10 cellular contexts compared by ENCODE assay signal in genomic region chr4:6749340-6750171, GRCh38. TPM values are rescaled to one million over a fixed set of nuclear protein-coding genes. Genes with fewer than 3 reads are reported as not detected.
A peak's percentile ranks its signal among the peaks of the same experiment; 100 is the strongest.
DNase-seq lines count a peak whose midpoint lies in the region; ATAC-seq, FAIRE-seq and TF ChIP-seq lines count a peak whose summit lies in the region.
"Had no signal": no experiment of that assay in that cellular context is flagged by ENCODE, and none has a peak within 500 bp of the region (broad histone marks: within the 10 kb centered on the region; RNA-seq: fewer than 3 reads in every experiment).

No MANE protein-coding gene starts in this region.

- no peaks in the 10 kb centered on the region for H3K27me3 ChIP-seq in body of pancreas
- no peaks in the 10 kb centered on the region for H3K27me3 ChIP-seq in testis

- H3K4me3 ChIP-seq in body of pancreas (no peak overlapping the region), testis (no peak overlapping the region)

- TF ChIP-seq POLR2A in body of pancreas (IDR thresholded peaks at IDR 0.05) (peak in 2 of 3 donors; percentile 36), testis (IDR thresholded peaks at IDR 0.05) (no peak)

- peak; percentile 45 for ATAC-seq in body of pancreas
- ATAC-seq: T-helper 17 cell had no signal

- H3K4me1 ChIP-seq in body of pancreas (peaks cover 36% of the 10 kb centered on the region), testis (peaks cover 33% of the 10 kb centered on the region)

- H3K36me3 ChIP-seq in body of pancreas (replicated peaks in 1 of 2; ENCODE audit: insufficient read depth in 1 of 2, low read depth in 2 of 2) (no peaks in the 10 kb centered on the region), testis (ENCODE audit: low read depth, missing control alignments) (no peaks in the 10 kb centered on the region)

- peak overlapping the region; percentile 47 to 85 (median 73) for H3K27ac ChIP-seq in body of pancreas
- H3K27ac ChIP-seq in testis: no peak overlapping the region
- H3K27ac ChIP-seq: HL-60 had no signal

- 47 to 55% methylated on average over 13 to 25 of the region's 25 CpGs for WGBS in body of pancreas, 2 donors
- WGBS in testis, 2 donors: 52% methylated on average over 9 to 25 of the region's 25 CpGs

- no peaks in the 10 kb centered on the region for H3K9me3 ChIP-seq in body of pancreas
- no peaks in the 10 kb centered on the region for H3K9me3 ChIP-seq in testis

- FAIRE-seq in HTR-8/SVneo (lab: Jason Lieb, UNC): peak; percentile 72

- TF ChIP-seq CTCF in body of pancreas (IDR thresholded peaks at IDR 0.05) (no peak), testis (IDR thresholded peaks at IDR 0.05) (no peak)

- intact Hi-C loops in body of pancreas (cut with DNase I) (no loop called here), testis (cut with DNase I; ENCODE audit: low total_unique reads) (no loop called here)

- DNase-seq in HTR-8/SVneo (ENCODE audit: insufficient read length, low spot score) (peak; percentile 34), body of pancreas (peak; percentile 56 to 78 (median 66)), kidney tubule cell (ENCODE audit: low spot score) (peak; percentile 89), testis (peak; percentile 56), NCI-H526 treated with DMSO at 0.1 percent for 48 hours (lab: John Stamatoyannopoulos, UW) (no peak), DMS 273 (lab: John Stamatoyannopoulos, UW; ENCODE audit: unreplicated experiment) (no peak), NCI-H446 (lab: John Stamatoyannopoulos, UW) (no peak)
- no peak for DNase-seq in stimulated activated naive CD4-positive, alpha-beta T cell (lab: John Stamatoyannopoulos, UW)
- DNase-seq: T-helper 17 cell had no signal

RNA-seq across cellular contexts. Expression of gene KIAA0232, which starts 33.0 kb away (rescaled TPM):
- 10 to 100 TPM in 1 of 2 donors, 1 to 10 TPM in 1; 9.6 to 15.0 TPM for total RNA-seq in body of pancreas
- 10 to 100 TPM; 47.9 to 48.0 TPM for total RNA-seq in testis
- polyA plus RNA-seq in testis (ENCODE audit: insufficient read depth, low read depth, low replicate concordance): 22.7 TPM

RNA-seq across cellular contexts. Expression of gene BLOC1S4, which starts 33.6 kb away (rescaled TPM):
- 10 to 100 TPM; 16.5 to 17.1 TPM for total RNA-seq in body of pancreas
- total RNA-seq in testis: 10 to 100 TPM; 21.3 to 27.3 TPM
- polyA plus RNA-seq in testis (ENCODE audit: insufficient read depth, low read depth, low replicate concordance): 10.2 TPM

RNA-seq across cellular contexts. Expression of gene MRFAP1L1, which starts 39.9 kb away (rescaled TPM):
- total RNA-seq in body of pancreas (10 to 100 TPM; 34.3 to 44.1 TPM), testis (10 to 100 TPM; 40.8 to 60.5 TPM)
- polyA plus RNA-seq in testis (ENCODE audit: insufficient read depth, low read depth, low replicate concordance): 42.9 TPM

RNA-seq across cellular contexts. Expression of gene S100P, which starts 55.9 kb away (rescaled TPM):
- total RNA-seq in body of pancreas (1 to 10 TPM in 1 of 2 donors, not detected in 1; 1.0 TPM), testis (1 to 10 TPM in 1 of 2 donors, under 1 TPM in 1; 0.19 to 2.1 TPM)
- 3.5 TPM for polyA plus RNA-seq in testis (ENCODE audit: insufficient read depth, low read depth, low replicate concordance)

Comparison
In these comparisons a context has a peak if more than half of its experiments do, and no peak if none do; other contexts are left out.
1. DNase-seq: peak in HTR-8/SVneo (single experiment), body of pancreas (4 of 4), kidney tubule cell (single experiment) and testis (single experiment); none in stimulated activated naive CD4-positive, alpha-beta T cell (0 of 6), NCI-H526 treated with DMSO at 0.1 percent for 48 hours (single experiment), DMS 273 (single experiment) and NCI-H446 (0 of 2).
2. H3K27ac ChIP-seq: peak in body of pancreas (4 of 4); none in testis (0 of 2).